Comparison of ENCODE assay signal across 14 cellular contexts in the genomic region with DNA sequence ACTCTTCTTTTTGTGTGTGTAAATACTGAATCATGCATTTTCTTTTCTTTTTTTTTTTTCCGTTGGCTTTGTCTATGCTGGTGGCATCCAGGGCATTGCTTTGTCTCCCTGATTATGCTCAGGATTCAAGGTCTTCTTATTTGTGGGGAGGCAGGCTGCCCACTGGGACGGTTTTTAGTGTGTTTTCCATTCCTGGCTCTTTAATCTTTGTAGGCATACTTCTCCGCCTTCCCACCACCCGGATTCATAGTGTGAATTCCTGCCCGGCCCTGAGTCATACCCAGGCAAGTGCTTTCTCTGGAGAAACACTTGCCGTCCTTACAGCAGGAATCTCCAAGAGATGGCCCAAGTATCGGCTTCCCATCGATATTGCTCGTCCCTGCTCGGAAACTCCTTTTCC. TPM values are rescaled to one million over a fixed set of nuclear protein-coding genes. Genes with fewer than 3 reads are reported as not detected.
DNase-seq lines count a peak whose midpoint lies in the region; FAIRE-seq and TF ChIP-seq lines count a peak whose summit lies in the region.
"Had no signal": no experiment of that assay in that cellular context is flagged by ENCODE, and none has a peak within 500 bp of the region (broad histone marks: within the 10 kb centered on the region; RNA-seq: fewer than 3 reads in every experiment).

No MANE protein-coding gene starts in this region.

- peak overlapping the region; percentile 70 for H3K27ac Mint-ChIP-seq in activated naive CD4-positive, alpha-beta T cell treated with anti-CD3 and anti-CD28 coated beads, Interleukin-2, amount 50 U/mL, for 24 hours
- peak overlapping the region; percentile 73 for H3K27ac Mint-ChIP-seq in activated naive CD8-positive, alpha-beta T cell treated with anti-CD3 and anti-CD28 coated beads for 36 hours
- H3K27ac Mint-ChIP-seq: activated naive CD4-positive, alpha-beta T cell treated with anti-CD3 and anti-CD28 coated beads, Interleukin-2, amount 10 ng/mL, durations not matched to agents 7 days and 5 days had no signal

- H3K4me3 Mint-ChIP-seq in activated naive CD4-positive, alpha-beta T cell treated with anti-CD3 and anti-CD28 coated beads, Interleukin-2, amount 50 U/mL, for 24 hours: peak overlapping the region; percentile 42
- H3K4me3 Mint-ChIP-seq in activated naive CD8-positive, alpha-beta T cell treated with anti-CD3 and anti-CD28 coated beads for 36 hours: no peak overlapping the region
- H3K4me3 Mint-ChIP-seq: activated naive CD4-positive, alpha-beta T cell treated with anti-CD3 and anti-CD28 coated beads, Interleukin-2, amount 10 ng/mL, durations not matched to agents 7 days and 5 days had no signal

- no peak overlapping the region for H3K4me3 ChIP-seq in WERI-Rb-1 (ENCODE audit: low read depth, low read length)
- H3K4me3 ChIP-seq: GM12878, ovary had no signal

- H3K36me3 Mint-ChIP-seq in activated naive CD4-positive, alpha-beta T cell treated with anti-CD3 and anti-CD28 coated beads, Interleukin-2, amount 50 U/mL, for 24 hours: peaks cover 25% of the 10 kb centered on the region
- peaks cover 43% of the 10 kb centered on the region for H3K36me3 Mint-ChIP-seq in activated naive CD8-positive, alpha-beta T cell treated with anti-CD3 and anti-CD28 coated beads for 36 hours

- no peak for DNase-seq in activated naive CD4-positive, alpha-beta T cell treated with Interleukin-2 at 50 U/mL for 16 hours
- DNase-seq in activated naive CD8-positive, alpha-beta T cell treated with anti-CD3 and anti-CD28 coated beads for 36 hours: no peak
- DNase-seq in iris pigment epithelial cell (ENCODE audit: low read depth): peak; percentile 77
- DNase-seq in urothelium cell line (ENCODE audit: low spot score): peak; percentile 70
- no peak for DNase-seq in activated CD4-positive, alpha-beta T cell treated with anti-CD3 and anti-CD28 coated beads for 48 hours
- no peak for DNase-seq in WERI-Rb-1
- no peak for DNase-seq in activated CD4-positive, CD25-positive, alpha-beta regulatory T cell treated with anti-CD3 and anti-CD28 coated beads, Interleukin-2, amount 50 U/mL, for 72 hours
- DNase-seq: BE2C, H7, ovary, T-helper 2 cell had no signal

- H3K9me3 Mint-ChIP-seq in activated naive CD4-positive, alpha-beta T cell treated with anti-CD3 and anti-CD28 coated beads, Interleukin-2, amount 50 U/mL, for 24 hours: no peaks in the 10 kb centered on the region
- no peaks in the 10 kb centered on the region for H3K9me3 Mint-ChIP-seq in activated naive CD8-positive, alpha-beta T cell treated with anti-CD3 and anti-CD28 coated beads for 36 hours
- H3K9me3 Mint-ChIP-seq: activated naive CD4-positive, alpha-beta T cell treated with anti-CD3 and anti-CD28 coated beads, Interleukin-2, amount 10 ng/mL, durations not matched to agents 7 days and 5 days had no signal

- no peaks in the 10 kb centered on the region for H3K27me3 ChIP-seq in WERI-Rb-1 (ENCODE audit: insufficient read depth, low read depth, severe bottlenecking)
- H3K27me3 ChIP-seq: BE2C, ovary had no signal

- peaks cover 50% of the 10 kb centered on the region for H3K4me1 Mint-ChIP-seq in activated naive CD4-positive, alpha-beta T cell treated with anti-CD3 and anti-CD28 coated beads, Interleukin-2, amount 50 U/mL, for 24 hours
- peaks cover 46% of the 10 kb centered on the region for H3K4me1 Mint-ChIP-seq in activated naive CD8-positive, alpha-beta T cell treated with anti-CD3 and anti-CD28 coated beads for 36 hours

- peaks cover 66% of the 10 kb centered on the region for H3K36me3 ChIP-seq in WERI-Rb-1
- H3K36me3 ChIP-seq: ovary had no signal

- H3K27me3 Mint-ChIP-seq in activated naive CD4-positive, alpha-beta T cell treated with anti-CD3 and anti-CD28 coated beads, Interleukin-2, amount 50 U/mL, for 24 hours: no peaks in the 10 kb centered on the region
- no peaks in the 10 kb centered on the region for H3K27me3 Mint-ChIP-seq in activated naive CD8-positive, alpha-beta T cell treated with anti-CD3 and anti-CD28 coated beads for 36 hours
- H3K27me3 Mint-ChIP-seq: activated naive CD4-positive, alpha-beta T cell treated with anti-CD3 and anti-CD28 coated beads, Interleukin-2, amount 10 ng/mL, durations not matched to agents 7 days and 5 days had no signal

- no peak for TF ChIP-seq CTCF in WERI-Rb-1 (IDR thresholded peaks at IDR 0.05; ENCODE audit: low read depth, low read length)

- no peak for FAIRE-seq in urothelium cell line (lab: Jason Lieb, UNC)
- FAIRE-seq: GM12878 had no signal

- no peak overlapping the region for H3K27ac ChIP-seq in WERI-Rb-1
- H3K27ac ChIP-seq: ovary had no signal

- H3K9me3 ChIP-seq in WERI-Rb-1 (ENCODE audit: severe bottlenecking): no peaks in the 10 kb centered on the region
- H3K9me3 ChIP-seq: BE2C, ovary had no signal

RNA-seq across cellular contexts. Expression of a gene that starts 5.2 kb away (rescaled TPM):
- total RNA-seq in activated naive CD8-positive, alpha-beta T cell treated with anti-CD3 and anti-CD28 coated beads for 36 hours: 10 to 100 TPM; 57.5 to 58.9 TPM

RNA-seq across cellular contexts. Expression of a gene that starts 11.7 kb away (rescaled TPM):
- 1 to 10 TPM; 5.6 to 6.0 TPM for total RNA-seq in activated naive CD8-positive, alpha-beta T cell treated with anti-CD3 and anti-CD28 coated beads for 36 hours

RNA-seq across cellular contexts. Expression of a gene that starts 34.4 kb away (rescaled TPM):
- under 1 TPM; 0.42 to 0.70 TPM for total RNA-seq in activated naive CD8-positive, alpha-beta T cell treated with anti-CD3 and anti-CD28 coated beads for 36 hours

RNA-seq across cellular contexts. Expression of a gene that starts 53.1 kb away (rescaled TPM):
- 10 to 100 TPM; 29.7 to 30.1 TPM for total RNA-seq in activated naive CD8-positive, alpha-beta T cell treated with anti-CD3 and anti-CD28 coated beads for 36 hours

RNA-seq across cellular contexts. Expression of a gene that starts 59.2 kb away (rescaled TPM):
- 1 to 10 TPM; 8.0 to 8.3 TPM for total RNA-seq in activated naive CD8-positive, alpha-beta T cell treated with anti-CD3 and anti-CD28 coated beads for 36 hours

Comparison
In these comparisons a context has a peak if more than half of its experiments do, and no peak if none do; other contexts are left out.
1. DNase-seq: peak in iris pigment epithelial cell (single experiment) and urothelium cell line (single experiment); none in activated naive CD4-positive, alpha-beta T cell treated with Interleukin-2 at 50 U/mL for 16 hours (single experiment), activated naive CD8-positive, alpha-beta T cell treated with anti-CD3 and anti-CD28 coated beads for 36 hours (single experiment), activated CD4-positive, alpha-beta T cell treated with anti-CD3 and anti-CD28 coated beads for 48 hours (single experiment), WERI-Rb-1 (single experiment) and activated CD4-positive, CD25-positive, alpha-beta regulatory T cell treated with anti-CD3 and anti-CD28 coated beads, Interleukin-2, amount 50 U/mL, for 72 hours (single experiment).